In genomic region chr6:79373880-79374279, GRCh38 we compare ENCODE assay signal across 1 cellular context.
TF ChIP-seq lines count a peak whose summit lies in the region.

No MANE protein-coding gene starts in this region.

TF ChIP-seq in HEK293, 187 proteins besides CTCF, POLR2A, EP300 and RAD21 (continued from another document):
- TF ChIP-seq PATZ1 (tag by site-specific recombination; IDR thresholded peaks at IDR 0.05) (no peak), ZBTB44 (tag by site-specific recombination; IDR thresholded peaks at IDR 0.05) (peak; percentile 96), ZNF26 (tag by site-specific recombination; IDR thresholded peaks at IDR 0.05) (no peak), ZNF596 (tag by site-specific recombination; IDR thresholded peaks at IDR 0.05) (peak; percentile 43; the same call in 1 of the 2 replicates), TCF7L2 (IDR thresholded peaks at IDR 0.05; ENCODE audit: borderline replicate concordance, low read depth, low read length) (peak; percentile 17; the same call in 1 of the 2 replicates), ZNF266 (tag by site-specific recombination; IDR thresholded peaks at IDR 0.05; ENCODE audit: low read depth) (no peak), MEIS1 (CRISPR knock-in tag; IDR thresholded peaks at IDR 0.05; ENCODE audit: borderline replicate concordance) (no peak), ZNF837 (tag by site-specific recombination; IDR thresholded peaks at IDR 0.05) (no peak), ZNF211 (tag by site-specific recombination; IDR thresholded peaks at IDR 0.05; ENCODE audit: low read depth) (no peak), KLF10 (tag by site-specific recombination; IDR thresholded peaks at IDR 0.05) (no peak; the same call in 1 of the 2 replicates), ZNF792 (tag by site-specific recombination; IDR thresholded peaks at IDR 0.05) (no peak), TSHZ1 (tag by site-specific recombination; IDR thresholded peaks at IDR 0.05; ENCODE audit: borderline replicate concordance) (no peak), ZNF488 (tag by site-specific recombination; IDR thresholded peaks at IDR 0.05) (no peak), OSR2 (tag by site-specific recombination; IDR thresholded peaks at IDR 0.05) (peak; percentile 46; the same call in 1 of the 2 replicates), BCL11A (tag by site-specific recombination; IDR thresholded peaks at IDR 0.05; ENCODE audit: low read depth) (no peak), ZNF707 (tag by site-specific recombination; IDR thresholded peaks at IDR 0.05) (no peak), HOXC10 (CRISPR knock-in tag; IDR thresholded peaks at IDR 0.05) (no peak), ZNF580 (tag by site-specific recombination; IDR thresholded peaks at IDR 0.05) (0 out of 2 replicates have a peak, but pooled peaks have one; percentile 25), ZNF585B (tag by site-specific recombination; IDR thresholded peaks at IDR 0.05) (no peak), ZNF292 (tag by site-specific recombination; IDR thresholded peaks at IDR 0.05; ENCODE audit: borderline replicate concordance, low read depth) (no peak), BCL6B (tag by site-specific recombination; IDR thresholded peaks at IDR 0.05) (no peak)
